ENCODE assay signal across 29 cellular contexts in genomic region chr2:200235533-200235932, GRCh38.
"Had no signal": no experiment of that assay in that cellular context is flagged by ENCODE, and none has a peak within 500 bp of the region (broad histone marks: within the 10 kb centered on the region; RNA-seq: fewer than 3 reads in every experiment).

No MANE protein-coding gene starts in this region.

- FAIRE-seq: astrocyte, bronchial epithelial cell, frontal cortex, TTC549 had no signal

- ATAC-seq: activated CD4-positive, CD25-positive, alpha-beta regulatory T cell treated with anti-CD3 and anti-CD28 coated beads, Interleukin-2, amount 50 U/mL, for 24 hours; activated CD8-positive, alpha-beta T cell treated with anti-CD3 and anti-CD28 coated beads for 36 hours; activated T-cell treated with anti-CD3 and anti-CD28 coated beads, Interleukin-2, amount 50 U/mL, for 4 hours; activated T-helper 17 cell treated with anti-CD3 and anti-CD28 coated beads, Interleukin-2, amount 50 U/mL, for 72 hours; esophagus mucosa had no signal

- H3K36me3 ChIP-seq: brain microvascular endothelial cell had no signal

- H3K27me3 ChIP-seq: brain microvascular endothelial cell, dorsolateral prefrontal cortex had no signal

- H3K27ac ChIP-seq: brain microvascular endothelial cell, coronary artery, dorsolateral prefrontal cortex, VCaP had no signal

- DNase-seq: activated B cell treated with CpG ODN at 0.5 μM for 24 hours; activated CD4-positive, alpha-beta T cell treated with anti-CD3 and anti-CD28 coated beads for 48 hours; activated CD4-positive, alpha-beta T cell treated with anti-CD3 and anti-CD28 coated beads, Interleukin-2, amount 50 U/mL, for 1 hour; activated CD4-positive, alpha-beta T cell treated with anti-CD3 and anti-CD28 coated beads, Interleukin-2, amount 50 U/mL, for 48 hours; activated CD8-positive, alpha-beta memory T cell treated with anti-CD3 and anti-CD28 coated beads for 24 hours; activated CD8-positive, alpha-beta T cell treated with anti-CD3 and anti-CD28 coated beads for 36 hours; activated effector memory CD4-positive, alpha-beta T cell treated with Interleukin-2 at 50 U/mL for 16 hours; activated gamma-delta T cell treated with Interleukin-2 at 50 U/mL for 16 hours; activated naive CD4-positive, alpha-beta T cell treated with anti-CD3 and anti-CD28 coated beads, Interleukin-2, amount 50 U/mL, for 16 hours; activated naive CD4-positive, alpha-beta T cell treated with Interleukin-2 at 50 U/mL for 16 hours; activated T-cell treated with anti-CD3 and anti-CD28 coated beads, Interleukin-2, amount 50 U/mL, for 4 hours; amniotic stem cell; anterior cingulate cortex; brain microvascular endothelial cell; dorsolateral prefrontal cortex; effector memory CD4-positive, alpha-beta T cell; endodermal cell; foreskin fibroblast; head of caudate nucleus; T-helper 2 cell had no signal

- H3K4me3 ChIP-seq: coronary artery, dorsolateral prefrontal cortex had no signal
